Comparison of ENCODE assay signal across 8 cellular contexts in genomic region chr5:151745071-151745705, GRCh38. TPM values are rescaled to one million over a fixed set of nuclear protein-coding genes. Genes with fewer than 3 reads are reported as not detected.
A peak's percentile ranks its signal among the peaks of the same experiment; 100 is the strongest.
DNase-seq lines count a peak whose midpoint lies in the region; FAIRE-seq and TF ChIP-seq lines count a peak whose summit lies in the region.

No MANE protein-coding gene starts in this region.

- peaks cover 29 to 59% (median 42%) of the 10 kb centered on the region in 4 donors for H3K4me1 Mint-ChIP-seq in CD4-positive, alpha-beta memory T cell
- peaks cover 17% of the 10 kb centered on the region for H3K4me1 Mint-ChIP-seq in nephron progenitor cell

- CTCF ChIA-PET in CD4-positive, alpha-beta memory T cell (lab: Charles Lee; ENCODE audit: partially characterized antibody): interaction anchor here (1.2 to 1.6 kb wide), 4 partner anchors 9 to 87 kb away, joined by 3 to 4 read pairs (median 3); no protein-coding TSS in a partner anchor

- no peaks in the 10 kb centered on the region for H3K27me3 Mint-ChIP-seq in CD4-positive, alpha-beta memory T cell
- no peaks in the 10 kb centered on the region for H3K27me3 Mint-ChIP-seq in nephron progenitor cell (ENCODE audit: low read depth, poor library complexity)

- H3K4me3 ChIP-seq in CD4-positive, alpha-beta memory T cell (ENCODE audit: low read length in 2 of 2): no peak overlapping the region

- H3K36me3 Mint-ChIP-seq in CD4-positive, alpha-beta memory T cell: peaks cover 22 to 51% of the 10 kb centered on the region in 2 donors
- H3K36me3 Mint-ChIP-seq in nephron progenitor cell (ENCODE audit: low read depth): peaks cover 11% of the 10 kb centered on the region

- peak overlapping the region in 6 of 8 donors; percentile 16 to 74 (median 48) for H3K4me3 Mint-ChIP-seq in CD4-positive, alpha-beta memory T cell
- no peak overlapping the region for H3K4me3 Mint-ChIP-seq in nephron progenitor cell

- TF ChIP-seq CTCF in nephron progenitor cell (IDR thresholded peaks at IDR 0.05): no peak

- no peaks in the 10 kb centered on the region for H3K9me3 Mint-ChIP-seq in CD4-positive, alpha-beta memory T cell
- H3K9me3 Mint-ChIP-seq in nephron progenitor cell: no peaks in the 10 kb centered on the region

- peak; percentile 6 to 70 (median 20) for DNase-seq in CD4-positive, alpha-beta memory T cell
- DNase-seq in H54 (ENCODE audit: insufficient read length, low spot score): peak; percentile 68
- peak; percentile 99 for DNase-seq in SW480 (ENCODE audit: low spot score)
- peak; percentile 13 for DNase-seq in central memory CD4-positive, alpha-beta T cell
- peak; percentile 75 to 91 for DNase-seq in lung microvascular endothelial cell (ENCODE audit: low read depth in 2 of 2)
- DNase-seq in ureter (ENCODE audit: low spot score): peak; percentile 66
- DNase-seq in nephron progenitor cell: no peak
- DNase-seq in GF-D8 (lab: John Stamatoyannopoulos, UW): no peak

- peak; percentile 94 for FAIRE-seq in H54 (lab: Jason Lieb, UNC)

- intact Hi-C loops in CD4-positive, alpha-beta memory T cell (cut with micrococcal nuclease): loop anchor here (2.0 kb wide), 1 partner anchor 26 kb away; the partner anchor contains the start of gene G3BP1

- peak overlapping the region; percentile 43 for H3K27ac ChIP-seq in CD4-positive, alpha-beta memory T cell (ENCODE audit: low read depth, low read length)

- no peaks in the 10 kb centered on the region for H3K27me3 ChIP-seq in CD4-positive, alpha-beta memory T cell (ENCODE audit: insufficient read depth, low read length)

- POLR2A ChIA-PET in CD4-positive, alpha-beta memory T cell (lab: Charles Lee; ENCODE audit: partially characterized antibody): interaction anchor here (0.5 to 1.2 kb wide), 3 partner anchors 10 to 26 kb away, joined by 3 to 4 read pairs (median 3); partner anchors contain the start of gene G3BP1

- no peaks in the 10 kb centered on the region for H3K36me3 ChIP-seq in CD4-positive, alpha-beta memory T cell (ENCODE audit: insufficient read depth, low read length)

- H3K27ac Mint-ChIP-seq in CD4-positive, alpha-beta memory T cell: peak overlapping the region; percentile 73 to 94 (median 89)
- H3K27ac Mint-ChIP-seq in nephron progenitor cell: no peak overlapping the region

- peaks cover 48% of the 10 kb centered on the region for H3K4me1 ChIP-seq in CD4-positive, alpha-beta memory T cell (ENCODE audit: insufficient read depth, low read length)

- no peaks in the 10 kb centered on the region for H3K9me3 ChIP-seq in CD4-positive, alpha-beta memory T cell (ENCODE audit: control insufficient read depth in 1 of 2, low read length in 2 of 2)

- no peak for TF ChIP-seq POLR2A in H54 (IDR thresholded peaks at IDR 0.05; ENCODE audit: low read depth, low read length)

RNA-seq across cellular contexts. Expression of gene ATOX1, which starts 13.2 kb away (rescaled TPM):
- 10 to 100 TPM; 28.2 to 31.0 TPM for total RNA-seq in CD4-positive, alpha-beta memory T cell
- 10 to 100 TPM; 42.8 to 64.5 TPM for polyA plus RNA-seq in CD4-positive, alpha-beta memory T cell
- 57.8 and 64.1 TPM in 2 replicates for total RNA-seq in lung microvascular endothelial cell
- 88.6 TPM for total RNA-seq in ureter

RNA-seq across cellular contexts. Expression of gene G3BP1, which starts 26.6 kb away (rescaled TPM):
- 100 to 1,000 TPM; 189 to 193 TPM for total RNA-seq in CD4-positive, alpha-beta memory T cell
- polyA plus RNA-seq in CD4-positive, alpha-beta memory T cell: 100 to 1,000 TPM; 178 to 188 TPM
- total RNA-seq in lung microvascular endothelial cell (99.2 and 158 TPM in 2 replicates), ureter (209 TPM)

RNA-seq across cellular contexts. Expression of gene SPARC, which starts 58.5 kb away (rescaled TPM):
- under 1 TPM; 0.19 to 0.47 TPM for total RNA-seq in CD4-positive, alpha-beta memory T cell
- polyA plus RNA-seq in CD4-positive, alpha-beta memory T cell: under 1 TPM in 1 of 2 donors, not detected in 1; 0.37 TPM
- total RNA-seq in lung microvascular endothelial cell (92.5 and 367 TPM in 2 replicates), ureter (483 TPM)

Comparison
In these comparisons a context has a peak if more than half of its experiments do, and no peak if none do; other contexts are left out.
1. DNase-seq: peak in CD4-positive, alpha-beta memory T cell (5 of 5), H54 (single experiment), SW480 (single experiment), central memory CD4-positive, alpha-beta T cell (single experiment), lung microvascular endothelial cell (2 of 2) and ureter (single experiment); none in nephron progenitor cell (single experiment) and GF-D8 (single experiment).
2. RNA of gene SPARC, which starts 58.5 kb away (total RNA-seq): 483 TPM in ureter (single experiment) and 92.5 to 367 TPM in lung microvascular endothelial cell; 0.19 to 0.47 TPM in CD4-positive, alpha-beta memory T cell; every median in the first group is over 10 times any median in the second.